20 cellular contexts compared by ENCODE assay signal in the genomic region with DNA sequence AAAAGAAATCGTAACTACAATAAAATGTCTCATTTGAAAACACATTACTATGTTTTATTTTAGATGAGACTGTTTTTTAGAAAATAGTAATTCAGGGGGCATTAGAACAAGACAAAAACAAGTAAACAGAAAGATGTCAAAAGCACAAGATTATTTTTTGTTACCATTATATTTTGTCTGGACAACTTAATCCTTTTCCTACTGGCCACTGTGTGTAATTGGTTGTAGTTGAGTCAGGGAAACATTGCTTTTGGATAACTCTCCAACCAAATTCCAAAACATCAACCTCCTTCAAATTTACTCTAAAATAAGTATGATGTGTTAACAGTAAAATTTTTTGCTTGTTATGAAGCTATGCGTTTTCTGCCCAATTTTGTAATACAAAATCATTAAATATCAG. TPM values are rescaled to one million over a fixed set of nuclear protein-coding genes. Genes with fewer than 3 reads are reported as not detected.
DNase-seq lines count a peak whose midpoint lies in the region; FAIRE-seq and TF ChIP-seq lines count a peak whose summit lies in the region.
"Had no signal": no experiment of that assay in that cellular context is flagged by ENCODE, and none has a peak within 500 bp of the region (broad histone marks: within the 10 kb centered on the region; RNA-seq: fewer than 3 reads in every experiment).

No MANE protein-coding gene starts in this region.

- H3K27me3 ChIP-seq in A673 (replicated peaks; ENCODE audit: insufficient read depth, low read depth, low read length, poor library complexity) (no peaks in the 10 kb centered on the region), astrocyte (ENCODE audit: insufficient read depth, low read length) (peaks cover 29% of the 10 kb centered on the region), osteoblast (ENCODE audit: insufficient read depth, low read length) (peaks cover 36% of the 10 kb centered on the region)
- H3K27me3 ChIP-seq: BE2C had no signal

- no peak overlapping the region for H2AFZ ChIP-seq in astrocyte (ENCODE audit: low read depth, low read length)
- no peak overlapping the region for H2AFZ ChIP-seq in osteoblast (ENCODE audit: low read length)

- POLR2A ChIA-PET in A673 (lab: Charles Lee; ENCODE audit: low non-redundant PET), result no interaction called here

- no peaks in the 10 kb centered on the region for H4K20me1 ChIP-seq in astrocyte (ENCODE audit: insufficient read depth, low read length)
- H4K20me1 ChIP-seq in osteoblast (ENCODE audit: insufficient read depth, low read length), result no peaks in the 10 kb centered on the region

- no peak overlapping the region for H3K27ac Mint-ChIP-seq in astrocyte (ENCODE audit: unreplicated experiment)
- no peak overlapping the region for H3K27ac Mint-ChIP-seq in glutamatergic neuron (ENCODE audit: unreplicated experiment)
- H3K27ac Mint-ChIP-seq: CD4-positive, CD25-positive, alpha-beta regulatory T cell; CD8-positive, alpha-beta memory T cell; H9 had no signal

- FAIRE-seq in astrocyte (lab: Jason Lieb, UNC), result peak; percentile 34
- FAIRE-seq: H1, HTR-8/SVneo, K562 had no signal

- H3K36me3 ChIP-seq in A673 (ENCODE audit: insufficient read depth, low read length, poor library complexity, severe bottlenecking) (no peaks in the 10 kb centered on the region), astrocyte (ENCODE audit: insufficient read depth, low read length) (no peaks in the 10 kb centered on the region), osteoblast (ENCODE audit: insufficient read depth, low read length) (no peaks in the 10 kb centered on the region)
- H3K36me3 ChIP-seq: BE2C had no signal

- H3K9ac ChIP-seq in astrocyte (ENCODE audit: low read length), result no peak overlapping the region

- H3K27me3 Mint-ChIP-seq in astrocyte (ENCODE audit: low read depth, unreplicated experiment) (peaks cover 52% of the 10 kb centered on the region), glutamatergic neuron (ENCODE audit: unreplicated experiment) (peaks cover 15% of the 10 kb centered on the region)

- no peak for TF ChIP-seq CTCF in A673 (conservative IDR thresholded peaks at IDR 0.05; ENCODE audit: low read depth, low read length)
- no peak for TF ChIP-seq CTCF in astrocyte (IDR thresholded peaks at IDR 0.05; ENCODE audit: insufficient read depth, low read depth, low read length)
- TF ChIP-seq CTCF in glutamatergic neuron (IDR thresholded peaks at IDR 0.05; ENCODE audit: partially characterized antibody, unreplicated experiment), result peak; percentile 29
- peak; percentile 4 for TF ChIP-seq CTCF in osteoblast (IDR thresholded peaks at IDR 0.05; ENCODE audit: extremely low read depth, low read depth, low read length)

- H3K4me2 ChIP-seq in astrocyte (ENCODE audit: low read length) (no peak overlapping the region), osteoblast (ENCODE audit: insufficient read depth, low read length) (no peak overlapping the region)

- no peaks in the 10 kb centered on the region for H3K9me3 ChIP-seq in A673 (ENCODE audit: low read depth, low read length, poor library complexity, severe bottlenecking)
- no peaks in the 10 kb centered on the region for H3K9me3 ChIP-seq in astrocyte (ENCODE audit: insufficient read depth, low read depth, low read length)
- no peaks in the 10 kb centered on the region for H3K9me3 ChIP-seq in osteoblast (ENCODE audit: low read depth, low read length)
- H3K9me3 ChIP-seq: BE2C had no signal

- no TSS peak for BruUV-seq in A673 (replicated peaks; lab: Mats Ljungman, UMichigan)

- H3K27ac ChIP-seq in A673 (ENCODE audit: low read depth, low read length, poor library complexity, severe bottlenecking), result peak overlapping the region; percentile 78
- no peak overlapping the region for H3K27ac ChIP-seq in astrocyte (ENCODE audit: low read depth, low read length)
- H3K27ac ChIP-seq in osteoblast (ENCODE audit: low read depth, low read length), result no peak overlapping the region
- no peak overlapping the region for H3K27ac ChIP-seq in caudate nucleus (ENCODE audit: low read depth, low read length)
- H3K27ac ChIP-seq: 22Rv1 had no signal

- peaks cover 75% of the 10 kb centered on the region for H3K4me1 ChIP-seq in A673 (ENCODE audit: insufficient read depth, low read length, poor library complexity, severe bottlenecking)
- no peaks in the 10 kb centered on the region for H3K4me1 ChIP-seq in astrocyte (ENCODE audit: insufficient read depth, low read length)
- no peaks in the 10 kb centered on the region for H3K4me1 ChIP-seq in osteoblast (ENCODE audit: insufficient read depth, low read length)
- H3K4me1 ChIP-seq: BE2C had no signal

- H3K79me2 ChIP-seq in astrocyte (ENCODE audit: insufficient read depth, low read length), result no peaks in the 10 kb centered on the region
- H3K79me2 ChIP-seq in osteoblast (ENCODE audit: insufficient read depth, low read length), result no peaks in the 10 kb centered on the region

- peaks cover 7% of the 10 kb centered on the region for H3K4me1 Mint-ChIP-seq in astrocyte (ENCODE audit: low read depth, unreplicated experiment)
- peaks cover 6% of the 10 kb centered on the region for H3K4me1 Mint-ChIP-seq in glutamatergic neuron (ENCODE audit: low read depth, unreplicated experiment)
- H3K4me1 Mint-ChIP-seq: CD4-positive, CD25-positive, alpha-beta regulatory T cell; CD8-positive, alpha-beta memory T cell had no signal

- intact Hi-C loops in A673 (cut with micrococcal nuclease; ENCODE audit: unreplicated experiment), result no loop called here

- DNase-seq in A673 (ENCODE audit: low spot score) (no peak), astrocyte (ENCODE audit: low read depth) (no peak), glutamatergic neuron (no peak), osteoblast (ENCODE audit: insufficient read length, low spot score, missing footprints) (no peak), DMS79 (lab: John Stamatoyannopoulos, UW) (no peak), NCI-H510A treated with DMSO at 0.1 percent for 48 hours (lab: John Stamatoyannopoulos, UW) (no peak), caudate nucleus (lab: John Stamatoyannopoulos, UW) (no peak), GM03348 (ENCODE audit: low spot score) (no peak)
- DNase-seq: BE2C; C1 segment of cervical spinal cord; CD4-positive, CD25-positive, alpha-beta regulatory T cell; CD8-positive, alpha-beta memory T cell; COR-L47; GDM1; H9; IMR-90 had no signal

- no peak overlapping the region for H3K4me3 Mint-ChIP-seq in astrocyte (ENCODE audit: unreplicated experiment)
- H3K4me3 Mint-ChIP-seq in glutamatergic neuron (ENCODE audit: unreplicated experiment), result no peak overlapping the region
- H3K4me3 Mint-ChIP-seq: CD4-positive, CD25-positive, alpha-beta regulatory T cell; CD8-positive, alpha-beta memory T cell; H9 had no signal

- H3K9me3 Mint-ChIP-seq in astrocyte (ENCODE audit: unreplicated experiment) (no peaks in the 10 kb centered on the region), glutamatergic neuron (ENCODE audit: unreplicated experiment) (no peaks in the 10 kb centered on the region)
- H3K9me3 Mint-ChIP-seq: H9 had no signal

- H3K36me3 Mint-ChIP-seq in astrocyte (ENCODE audit: low read depth, unreplicated experiment) (no peaks in the 10 kb centered on the region), glutamatergic neuron (ENCODE audit: unreplicated experiment) (no peaks in the 10 kb centered on the region)
- H3K36me3 Mint-ChIP-seq: CD4-positive, CD25-positive, alpha-beta regulatory T cell; CD8-positive, alpha-beta memory T cell had no signal

- CTCF ChIA-PET in A673 (lab: Charles Lee), result interaction anchor here (0.6 kb wide), 1 partner anchor 17 kb away, joined by 3 read pairs; no protein-coding TSS in a partner anchor

- H3K4me3 ChIP-seq in A673 (ENCODE audit: low read depth, low read length, poor library complexity, severe bottlenecking) (no peak overlapping the region), astrocyte (ENCODE audit: insufficient read depth, low read depth, low read length) (no peak overlapping the region), osteoblast (ENCODE audit: insufficient read depth, low read length) (no peak overlapping the region)
- H3K4me3 ChIP-seq: K562 had no signal

RNA-seq across cellular contexts. Expression of a gene that starts 11.5 kb away (rescaled TPM):
- total RNA-seq in A673 (2021), result 89.4 and 103 TPM in 2 replicates
- 3.4 and 5.2 TPM in 2 replicates for total RNA-seq in astrocyte
- 4.8 TPM for total RNA-seq in glutamatergic neuron (ENCODE audit: unreplicated experiment)
- total RNA-seq in osteoblast, result 11.9 and 15.9 TPM in 2 replicates
- total RNA-seq: CD8-positive, alpha-beta memory T cell had no signal

Comparison
In these comparisons a context has a peak if more than half of its experiments do, and no peak if none do; other contexts are left out.
1. CTCF ChIP-seq: peak in glutamatergic neuron (single experiment) and osteoblast (single experiment); none in A673 (single experiment) and astrocyte (single experiment).